In genomic region chr19:13399746-13400145, GRCh38 we compare ENCODE assay signal across 18 cellular contexts.
DNase-seq lines count a peak whose midpoint lies in the region; TF ChIP-seq lines count a peak whose summit lies in the region.
"Had no signal": no experiment of that assay in that cellular context is flagged by ENCODE, and none has a peak within 500 bp of the region (broad histone marks: within the 10 kb centered on the region; RNA-seq: fewer than 3 reads in every experiment).

No MANE protein-coding gene starts in this region.

- H3K27ac ChIP-seq in breast epithelium (no peak overlapping the region), SJSA1 (peak overlapping the region; percentile 80), epithelial cell of prostate (peak overlapping the region; percentile 91), subcutaneous abdominal adipose tissue (ENCODE audit: low read depth, low read length) (peak overlapping the region; percentile 77), trophoblast cell (ENCODE audit: low read depth, low read length) (no peak overlapping the region)
- H3K27ac ChIP-seq: KMS-11 had no signal

- H3K79me1 ChIP-seq in trophoblast cell (ENCODE audit: low read length), result no peaks in the 10 kb centered on the region

- H2AFZ ChIP-seq in trophoblast cell (ENCODE audit: insufficient read depth, low read length, poor library complexity), result no peak overlapping the region

- intact Hi-C loops in MCF 10A (cut with micrococcal nuclease), result no loop called here
- intact Hi-C loops in breast epithelium (cut with DNase I; ENCODE audit: low total_unique reads), result no loop called here

- no CpG with 5 or more reads among the region's 5 CpGs for WGBS in trophoblast cell (ENCODE audit: extremely low coverage, insufficient coverage, insufficient read length)

- peak overlapping the region; percentile 11 for H3K27ac Mint-ChIP-seq in MCF 10A (ENCODE audit: low read depth, unreplicated experiment)
- H3K27ac Mint-ChIP-seq in mesothelial cell of epicardium, result no peak overlapping the region

- H3K23ac ChIP-seq in trophoblast cell (ENCODE audit: low read length), result no peak overlapping the region

- H3K4me1 Mint-ChIP-seq in MCF 10A (ENCODE audit: insufficient read depth, unreplicated experiment), result peaks cover 12% of the 10 kb centered on the region
- no peaks in the 10 kb centered on the region for H3K4me1 Mint-ChIP-seq in mesothelial cell of epicardium

- H3K27me3 ChIP-seq in breast epithelium (peaks cover 0 to 5% of the 10 kb centered on the region in 2 donors), SJSA1 (replicated peaks) (0 out of 2 replicates have a peak, but pooled peaks cover 3% of the 10 kb centered on the region), subcutaneous abdominal adipose tissue (ENCODE audit: control insufficient read depth in 5 of 5, insufficient read depth in 4 of 5, low read length in 5 of 5) (no peaks in the 10 kb centered on the region), trophoblast cell (ENCODE audit: insufficient read depth, low read length) (no peaks in the 10 kb centered on the region)

- no peak overlapping the region for H3K4me2 ChIP-seq in trophoblast cell (ENCODE audit: low read length)
- H3K4me2 ChIP-seq: KMS-11 had no signal

- TF ChIP-seq POLR2A in breast epithelium (IDR thresholded peaks at IDR 0.05), result no peak

- H3K27me3 Mint-ChIP-seq in MCF 10A (ENCODE audit: insufficient read depth, unreplicated experiment), result no peaks in the 10 kb centered on the region
- peaks cover 11% of the 10 kb centered on the region for H3K27me3 Mint-ChIP-seq in mesothelial cell of epicardium (ENCODE audit: low read depth)

- no peak overlapping the region for H4K12ac ChIP-seq in trophoblast cell (ENCODE audit: low read depth, low read length)

- H3K4me3 Mint-ChIP-seq in MCF 10A (ENCODE audit: unreplicated experiment), result no peak overlapping the region
- H3K4me3 Mint-ChIP-seq in mesothelial cell of epicardium, result no peak overlapping the region

- no peak for DNase-seq in MCF 10A (ENCODE audit: unreplicated experiment)
- no peak for DNase-seq in breast epithelium (ENCODE audit: low spot score in 2 of 2)
- DNase-seq in SJSA1 (ENCODE audit: low read depth in 1 of 2, low spot score in 2 of 2), result no peak
- no peak for DNase-seq in epithelial cell of prostate (ENCODE audit: low read depth, low spot score)
- no peak for DNase-seq in mesothelial cell of epicardium (ENCODE audit: low spot score in 2 of 2, unreplicated experiment in 2 of 2)
- DNase-seq in glomerular visceral epithelial cell (ENCODE audit: extremely low spot score), result no peak
- DNase-seq in trophoblast cell, result no peak
- DNase-seq: 8988T; Caco-2; GOT3; MM.1S; NCI-H1105; NCI-H1694 treated with DMSO at 0.1 percent for 48 hours; NCI-H345; NK-92 treated with Interleukin-12 subunit alpha and Interleukin-12 subunit beta, amount 100 ng/mL, for 24 hours; OCI-M1 had no signal

- H4K91ac ChIP-seq in trophoblast cell (ENCODE audit: low read depth, low read length), result no peak overlapping the region

- no peak overlapping the region for H3K18ac ChIP-seq in trophoblast cell (ENCODE audit: low read length)

- H3K9me3 Mint-ChIP-seq in MCF 10A (ENCODE audit: unreplicated experiment) (no peaks in the 10 kb centered on the region), mesothelial cell of epicardium (peaks cover 6% of the 10 kb centered on the region)

- no peak overlapping the region for H3K4ac ChIP-seq in trophoblast cell (ENCODE audit: low read depth, low read length)

- no peak overlapping the region for H3K4me3 ChIP-seq in breast epithelium
- no peak overlapping the region for H3K4me3 ChIP-seq in SJSA1
- no peak overlapping the region for H3K4me3 ChIP-seq in subcutaneous abdominal adipose tissue (ENCODE audit: low read depth in 1 of 5, low read length in 5 of 5)
- no peak overlapping the region for H3K4me3 ChIP-seq in trophoblast cell (ENCODE audit: low read depth, low read length)

- H3K36me3 ChIP-seq in breast epithelium (no peaks in the 10 kb centered on the region), SJSA1 (no peaks in the 10 kb centered on the region), subcutaneous abdominal adipose tissue (ENCODE audit: control insufficient read depth in 5 of 5, insufficient read depth in 5 of 5, low read length in 5 of 5) (no peaks in the 10 kb centered on the region), trophoblast cell (ENCODE audit: control insufficient read depth in 1 of 2, insufficient read depth in 2 of 2, low read length in 2 of 2) (no peaks in the 10 kb centered on the region)

- H3K4me1 ChIP-seq in breast epithelium (no peaks in the 10 kb centered on the region), SJSA1 (replicated peaks) (peaks cover 19% of the 10 kb centered on the region), subcutaneous abdominal adipose tissue (ENCODE audit: control insufficient read depth in 5 of 5, insufficient read depth in 5 of 5, low read length in 5 of 5) (peaks cover 8 to 27% (median 23%) of the 10 kb centered on the region in 5 donors), trophoblast cell (ENCODE audit: control insufficient read depth in 1 of 2, insufficient read depth in 2 of 2, low read length in 2 of 2) (no peaks in the 10 kb centered on the region)
- H3K4me1 ChIP-seq: Caco-2 had no signal

- H4K8ac ChIP-seq in trophoblast cell (ENCODE audit: low read depth, low read length), result no peak overlapping the region

- CTCF ChIA-PET in MCF 10A (lab: Yijun Ruan, JAX), result no interaction called here

- POLR2A ChIA-PET in MCF 10A (lab: Yijun Ruan, JAX), result no interaction called here

- H3K14ac ChIP-seq in trophoblast cell (ENCODE audit: low read length), result no peak overlapping the region

- no peak for TF ChIP-seq CTCF in MCF 10A (IDR thresholded peaks at IDR 0.05; ENCODE audit: unreplicated experiment)
- no peak for TF ChIP-seq CTCF in breast epithelium (IDR thresholded peaks at IDR 0.05)
- no peak for TF ChIP-seq CTCF in mesothelial cell of epicardium (IDR thresholded peaks at IDR 0.05; ENCODE audit: unreplicated experiment)

- no peaks in the 10 kb centered on the region for H3K79me2 ChIP-seq in trophoblast cell (ENCODE audit: control insufficient read depth, insufficient read depth, low read length, poor library complexity)

- no peak overlapping the region for H2BK120ac ChIP-seq in trophoblast cell (ENCODE audit: insufficient read depth, low read length, poor library complexity)

- H2BK12ac ChIP-seq in trophoblast cell (ENCODE audit: low read length), result no peak overlapping the region

- H3K9me3 ChIP-seq in breast epithelium (peaks cover 0 to 4% of the 10 kb centered on the region in 2 donors), SJSA1 (replicated peaks) (no peaks in the 10 kb centered on the region), subcutaneous abdominal adipose tissue (ENCODE audit: control insufficient read depth in 5 of 5, low read length in 5 of 5) (peaks cover 0 to 8% (median 5%) of the 10 kb centered on the region in 5 donors), trophoblast cell (ENCODE audit: insufficient read depth, low read depth, low read length) (no peaks in the 10 kb centered on the region)
- H3K9me3 ChIP-seq: Caco-2 had no signal

- H3K9ac ChIP-seq in subcutaneous abdominal adipose tissue (ENCODE audit: low read length in 5 of 5) (no peak overlapping the region), trophoblast cell (ENCODE audit: low read length) (no peak overlapping the region)
- H3K9ac ChIP-seq: KMS-11 had no signal

- H3K36me3 Mint-ChIP-seq in MCF 10A (ENCODE audit: insufficient read depth, unreplicated experiment) (no peaks in the 10 kb centered on the region), mesothelial cell of epicardium (no peaks in the 10 kb centered on the region)

- no peak overlapping the region for H2BK5ac ChIP-seq in trophoblast cell (ENCODE audit: low read depth, low read length, poor library complexity)

- BruUV-seq in MCF 10A (replicated peaks; lab: Mats Ljungman, UMichigan), result no TSS peak

- H2AK5ac ChIP-seq in trophoblast cell (ENCODE audit: low read length), result no peak overlapping the region

Comparison
In these comparisons a context has a peak if more than half of its experiments do, and no peak if none do; other contexts are left out.
1. H3K27ac ChIP-seq: peak in SJSA1 (single experiment), epithelial cell of prostate (single experiment) and subcutaneous abdominal adipose tissue (single experiment); none in breast epithelium (0 of 2) and trophoblast cell (single experiment).